ENCODE assay signal across 2 cellular contexts in the genomic region with DNA sequence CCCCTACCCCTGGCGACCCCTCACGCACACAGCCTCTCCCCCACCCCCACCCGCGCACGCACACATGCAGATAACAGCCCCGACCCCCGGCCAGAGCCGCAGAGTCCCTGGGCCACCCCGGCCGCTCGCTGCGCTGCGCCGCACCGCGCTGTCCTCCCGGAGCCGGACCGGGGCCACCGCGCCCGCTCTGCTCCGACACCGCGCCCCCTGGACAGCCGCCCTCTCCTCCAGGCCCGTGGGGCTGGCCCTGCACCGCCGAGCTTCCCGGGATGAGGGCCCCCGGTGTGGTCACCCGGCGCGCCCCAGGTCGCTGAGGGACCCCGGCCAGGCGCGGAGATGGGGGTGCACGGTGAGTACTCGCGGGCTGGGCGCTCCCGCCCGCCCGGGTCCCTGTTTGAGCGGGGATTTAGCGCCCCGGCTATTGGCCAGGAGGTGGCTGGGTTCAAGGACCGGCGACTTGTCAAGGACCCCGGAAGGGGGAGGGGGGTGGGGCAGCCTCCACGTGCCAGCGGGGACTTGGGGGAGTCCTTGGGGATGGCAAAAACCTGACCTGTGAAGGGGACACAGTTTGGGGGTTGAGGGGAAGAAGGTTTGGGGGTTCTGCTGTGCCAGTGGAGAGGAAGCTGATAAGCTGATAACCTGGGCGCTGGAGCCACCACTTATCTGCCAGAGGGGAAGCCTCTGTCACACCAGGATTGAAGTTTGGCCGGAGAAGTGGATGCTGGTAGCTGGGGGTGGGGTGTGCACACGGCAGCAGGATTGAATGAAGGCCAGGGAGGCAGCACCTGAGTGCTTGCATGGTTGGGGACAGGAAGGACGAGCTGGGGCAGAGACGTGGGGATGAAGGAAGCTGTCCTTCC.
TF ChIP-seq lines count a peak whose summit lies in the region.

No MANE protein-coding gene starts in this region.

TF ChIP-seq in A549, 52 proteins besides CTCF, POLR2A, EP300 and RAD21 (continued from another document):
- TF ChIP-seq, protein P1, sequence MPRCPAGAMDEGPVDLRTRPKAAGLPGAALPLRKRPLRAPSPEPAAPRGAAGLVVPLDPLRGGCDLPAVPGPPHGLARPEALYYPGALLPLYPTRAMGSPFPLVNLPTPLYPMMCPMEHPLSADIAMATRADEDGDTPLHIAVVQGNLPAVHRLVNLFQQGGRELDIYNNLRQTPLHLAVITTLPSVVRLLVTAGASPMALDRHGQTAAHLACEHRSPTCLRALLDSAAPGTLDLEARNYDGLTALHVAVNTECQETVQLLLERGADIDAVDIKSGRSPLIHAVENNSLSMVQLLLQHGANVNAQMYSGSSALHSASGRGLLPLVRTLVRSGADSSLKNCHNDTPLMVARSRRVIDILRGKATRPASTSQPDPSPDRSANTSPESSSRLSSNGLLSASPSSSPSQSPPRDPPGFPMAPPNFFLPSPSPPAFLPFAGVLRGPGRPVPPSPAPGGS (IDR thresholded peaks at IDR 0.05), result no peak

TF ChIP-seq in SK-N-SH treated with all-trans-retinoic acid at 6 μM for 48 hours, 23 proteins besides CTCF, POLR2A, EP300 and RAD21 (continued from another document):
- TF ChIP-seq, protein P2, sequence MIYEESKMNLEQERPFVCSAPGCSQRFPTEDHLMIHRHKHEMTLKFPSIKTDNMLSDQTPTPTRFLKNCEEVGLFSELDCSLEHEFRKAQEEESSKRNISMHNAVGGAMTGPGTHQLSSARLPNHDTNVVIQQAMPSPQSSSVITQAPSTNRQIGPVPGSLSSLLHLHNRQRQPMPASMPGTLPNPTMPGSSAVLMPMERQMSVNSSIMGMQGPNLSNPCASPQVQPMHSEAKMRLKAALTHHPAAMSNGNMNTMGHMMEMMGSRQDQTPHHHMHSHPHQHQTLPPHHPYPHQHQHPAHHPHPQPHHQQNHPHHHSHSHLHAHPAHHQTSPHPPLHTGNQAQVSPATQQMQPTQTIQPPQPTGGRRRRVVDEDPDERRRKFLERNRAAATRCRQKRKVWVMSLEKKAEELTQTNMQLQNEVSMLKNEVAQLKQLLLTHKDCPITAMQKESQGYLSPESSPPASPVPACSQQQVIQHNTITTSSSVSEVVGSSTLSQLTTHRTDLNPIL (CRISPR knock-in tag; IDR thresholded peaks at IDR 0.05; ENCODE audit: low read depth), result no peak
- TF ChIP-seq ZFP30 (CRISPR knock-in tag; IDR thresholded peaks at IDR 0.05), result no peak
- no peak for TF ChIP-seq BACH2 (CRISPR knock-in tag; IDR thresholded peaks at IDR 0.05; ENCODE audit: borderline replicate concordance)
- TF ChIP-seq, protein P3, sequence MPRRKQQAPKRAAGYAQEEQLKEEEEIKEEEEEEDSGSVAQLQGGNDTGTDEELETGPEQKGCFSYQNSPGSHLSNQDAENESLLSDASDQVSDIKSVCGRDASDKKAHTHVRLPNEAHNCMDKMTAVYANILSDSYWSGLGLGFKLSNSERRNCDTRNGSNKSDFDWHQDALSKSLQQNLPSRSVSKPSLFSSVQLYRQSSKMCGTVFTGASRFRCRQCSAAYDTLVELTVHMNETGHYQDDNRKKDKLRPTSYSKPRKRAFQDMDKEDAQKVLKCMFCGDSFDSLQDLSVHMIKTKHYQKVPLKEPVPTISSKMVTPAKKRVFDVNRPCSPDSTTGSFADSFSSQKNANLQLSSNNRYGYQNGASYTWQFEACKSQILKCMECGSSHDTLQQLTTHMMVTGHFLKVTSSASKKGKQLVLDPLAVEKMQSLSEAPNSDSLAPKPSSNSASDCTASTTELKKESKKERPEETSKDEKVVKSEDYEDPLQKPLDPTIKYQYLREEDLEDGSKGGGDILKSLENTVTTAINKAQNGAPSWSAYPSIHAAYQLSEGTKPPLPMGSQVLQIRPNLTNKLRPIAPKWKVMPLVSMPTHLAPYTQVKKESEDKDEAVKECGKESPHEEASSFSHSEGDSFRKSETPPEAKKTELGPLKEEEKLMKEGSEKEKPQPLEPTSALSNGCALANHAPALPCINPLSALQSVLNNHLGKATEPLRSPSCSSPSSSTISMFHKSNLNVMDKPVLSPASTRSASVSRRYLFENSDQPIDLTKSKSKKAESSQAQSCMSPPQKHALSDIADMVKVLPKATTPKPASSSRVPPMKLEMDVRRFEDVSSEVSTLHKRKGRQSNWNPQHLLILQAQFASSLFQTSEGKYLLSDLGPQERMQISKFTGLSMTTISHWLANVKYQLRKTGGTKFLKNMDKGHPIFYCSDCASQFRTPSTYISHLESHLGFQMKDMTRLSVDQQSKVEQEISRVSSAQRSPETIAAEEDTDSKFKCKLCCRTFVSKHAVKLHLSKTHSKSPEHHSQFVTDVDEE (CRISPR knock-in tag; IDR thresholded peaks at IDR 0.05), result no peak
- TF ChIP-seq, protein P4, sequence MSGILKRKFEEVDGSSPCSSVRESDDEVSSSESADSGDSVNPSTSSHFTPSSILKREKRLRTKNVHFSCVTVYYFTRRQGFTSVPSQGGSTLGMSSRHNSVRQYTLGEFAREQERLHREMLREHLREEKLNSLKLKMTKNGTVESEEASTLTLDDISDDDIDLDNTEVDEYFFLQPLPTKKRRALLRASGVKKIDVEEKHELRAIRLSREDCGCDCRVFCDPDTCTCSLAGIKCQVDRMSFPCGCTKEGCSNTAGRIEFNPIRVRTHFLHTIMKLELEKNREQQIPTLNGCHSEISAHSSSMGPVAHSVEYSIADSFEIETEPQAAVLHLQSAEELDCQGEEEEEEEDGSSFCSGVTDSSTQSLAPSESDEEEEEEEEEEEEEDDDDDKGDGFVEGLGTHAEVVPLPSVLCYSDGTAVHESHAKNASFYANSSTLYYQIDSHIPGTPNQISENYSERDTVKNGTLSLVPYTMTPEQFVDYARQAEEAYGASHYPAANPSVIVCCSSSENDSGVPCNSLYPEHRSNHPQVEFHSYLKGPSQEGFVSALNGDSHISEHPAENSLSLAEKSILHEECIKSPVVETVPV (CRISPR knock-in tag; IDR thresholded peaks at IDR 0.05), result no peak
